In genomic region chr16:89909777-89910716, GRCh38 we compare ENCODE assay signal across 8 cellular contexts. TPM values are rescaled to one million over a fixed set of nuclear protein-coding genes. Genes with fewer than 3 reads are reported as not detected.
DNase-seq lines count a peak whose midpoint lies in the region; ATAC-seq, FAIRE-seq and TF ChIP-seq lines count a peak whose summit lies in the region.

No MANE protein-coding gene starts in this region.

- TF ChIP-seq CTCF in NB4 (IDR thresholded peaks at IDR 0.05; ENCODE audit: low read depth, low read length), result peak; percentile 88
- TF ChIP-seq CTCF in WERI-Rb-1 (IDR thresholded peaks at IDR 0.05; ENCODE audit: low read depth, low read length), result peak; percentile 83
- TF ChIP-seq CTCF in bronchial epithelial cell (IDR thresholded peaks at IDR 0.05; ENCODE audit: insufficient read depth, low read length, severe bottlenecking), result peak; percentile 96

- no peaks in the 10 kb centered on the region for H3K27me3 ChIP-seq in WERI-Rb-1 (ENCODE audit: insufficient read depth, low read depth, severe bottlenecking)
- H3K27me3 ChIP-seq in bronchial epithelial cell (ENCODE audit: control insufficient read depth, insufficient read depth, low read length), result no peaks in the 10 kb centered on the region

- no peak for ATAC-seq in GM19328 (IDR thresholded peaks at IDR 0.05; ENCODE audit: unreplicated experiment)
- no peak for ATAC-seq in HG03469 (IDR thresholded peaks at IDR 0.05; ENCODE audit: unreplicated experiment)

- H3K27ac ChIP-seq in WERI-Rb-1, result peak overlapping the region; percentile 28; the same call in 1 of the 2 replicates

- peak; percentile 84 for FAIRE-seq in GM12891 (lab: Jason Lieb, UNC)
- peak; percentile 84 for FAIRE-seq in bronchial epithelial cell (lab: Jason Lieb, UNC)

- no peak overlapping the region for H3K4me3 ChIP-seq in NB4 (ENCODE audit: low read depth, low read length)
- H3K4me3 ChIP-seq in WERI-Rb-1 (ENCODE audit: low read depth, low read length), result no peak overlapping the region
- no peak overlapping the region for H3K4me3 ChIP-seq in bronchial epithelial cell (ENCODE audit: low read depth, low read length)

- H3K9me3 ChIP-seq in WERI-Rb-1 (ENCODE audit: severe bottlenecking), result no peaks in the 10 kb centered on the region

- peaks cover 8% of the 10 kb centered on the region; the same call in 1 of the 2 replicates for H3K36me3 ChIP-seq in WERI-Rb-1
- H3K36me3 ChIP-seq in bronchial epithelial cell (ENCODE audit: control insufficient read depth, insufficient read depth, low read length), result peaks cover 30% of the 10 kb centered on the region

- DNase-seq in GM12891 (ENCODE audit: insufficient read length, low spot score) (peak; percentile 92), NB4 (ENCODE audit: low read depth) (peak; percentile 69), WERI-Rb-1 (peak; percentile 77), bronchial epithelial cell (ENCODE audit: low read depth) (peak; percentile 49), islet precursor cell (peak; percentile 91)
- peak; percentile 53 to 67 for DNase-seq in stimulated activated CD4-positive, alpha-beta T cell treated with anti-CD3 and anti-CD28 coated beads, Interleukin-1b, Interleukin-23, amount 100 ng/mL, for 4 hours (ENCODE audit: low read depth in 2 of 2)

- TF ChIP-seq POLR2A in GM12891 (IDR thresholded peaks at IDR 0.05; ENCODE audit: low read depth, low read length) (no peak), NB4 (IDR thresholded peaks at IDR 0.05; ENCODE audit: extremely low read depth, insufficient read length) (no peak)

TF ChIP-seq in GM12891, 5 proteins besides CTCF, POLR2A, EP300 and RAD21:
- TF ChIP-seq PAX5 (IDR thresholded peaks at IDR 0.05; ENCODE audit: insufficient read depth, low read length, severe bottlenecking), result no peak
- 0 out of 2 replicates have a peak, but pooled peaks have one; percentile 11 for TF ChIP-seq TAF1 (IDR thresholded peaks at IDR 0.05; ENCODE audit: low read depth, low read length)
- no peak for TF ChIP-seq POLR2AphosphoS5 (IDR thresholded peaks at IDR 0.05; ENCODE audit: low read depth, low read length)
- peak; percentile 40; the same call in 1 of the 2 replicates for TF ChIP-seq POU2F2 (IDR thresholded peaks at IDR 0.05; ENCODE audit: low read depth, low read length)
- peak; percentile 14; the same call in 1 of the 2 replicates for TF ChIP-seq SPI1 (IDR thresholded peaks at IDR 0.05; ENCODE audit: low read depth, low read length)

RNA-seq across cellular contexts. Expression of gene MC1R, which starts 8.6 kb away (rescaled TPM):
- 0.67 TPM for polyA plus RNA-seq in GM12891 (2012; ENCODE audit: low read depth, missing spikeins)
- 1.6 and 4.1 TPM in 2 replicates for total RNA-seq in bronchial epithelial cell

RNA-seq across cellular contexts. Expression of gene TUBB3, which starts 13.1 kb away (rescaled TPM):
- 1.6 TPM for polyA plus RNA-seq in GM12891 (2012; ENCODE audit: low read depth, missing spikeins)
- total RNA-seq in bronchial epithelial cell, result 23.7 and 24.5 TPM in 2 replicates

RNA-seq across cellular contexts. Expression of gene TCF25, which starts 36.7 kb away (rescaled TPM):
- 115 TPM for polyA plus RNA-seq in GM12891 (2012; ENCODE audit: low read depth, missing spikeins)
- 69.5 and 140 TPM in 2 replicates for total RNA-seq in bronchial epithelial cell

RNA-seq across cellular contexts. Expression of gene DEF8, which starts 38.5 kb away (rescaled TPM):
- 22.5 TPM for polyA plus RNA-seq in GM12891 (2012; ENCODE audit: low read depth, missing spikeins)
- total RNA-seq in bronchial epithelial cell, result 62.9 and 80.6 TPM in 2 replicates
